ENCODE assay signal across 9 cellular contexts in the genomic region with DNA sequence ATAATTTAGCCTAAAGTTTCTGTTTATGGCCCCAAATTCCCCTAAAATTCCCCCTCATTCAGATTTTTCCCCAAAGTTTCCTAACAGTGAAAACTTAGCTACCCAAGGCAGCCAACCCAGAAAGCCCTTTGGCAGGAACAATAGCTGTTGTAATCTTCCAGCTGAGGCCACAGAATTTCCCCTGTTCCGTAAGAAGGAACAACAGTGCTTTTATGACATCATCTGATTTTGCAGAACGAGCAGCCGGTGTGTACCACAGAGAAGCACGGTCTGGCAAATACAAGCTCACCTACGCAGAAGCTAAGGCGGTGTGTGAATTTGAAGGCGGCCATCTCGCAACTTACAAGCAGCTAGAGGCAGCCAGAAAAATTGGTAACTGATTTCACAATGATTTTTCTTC. TPM values are rescaled to one million over a fixed set of nuclear protein-coding genes. Genes with fewer than 3 reads are reported as not detected.
A peak's percentile ranks its signal among the peaks of the same experiment; 100 is the strongest.
DNase-seq lines count a peak whose midpoint lies in the region; ATAC-seq and TF ChIP-seq lines count a peak whose summit lies in the region.
"Had no signal": no experiment of that assay in that cellular context is flagged by ENCODE, and none has a peak within 500 bp of the region (broad histone marks: within the 10 kb centered on the region; RNA-seq: fewer than 3 reads in every experiment).

No MANE protein-coding gene starts in this region.

- ATAC-seq in GM19452 (IDR thresholded peaks at IDR 0.05; ENCODE audit: unreplicated experiment) (peak; percentile 68), HG03469 (IDR thresholded peaks at IDR 0.05; ENCODE audit: unreplicated experiment) (peak; percentile 85)
- peak; percentile 65 to 87 for ATAC-seq in stimulated activated naive B cell treated with anti-CD40 and anti-IgM and Interleukin-4, amounts not matched to agents 10 μg/mL and 1 μg/mL and 100 μg/mL, for 72 hours (replicated peaks)

- no peak for TF ChIP-seq CTCF in fibroblast of mammary gland (conservative IDR thresholded peaks at IDR 0.05; ENCODE audit: control insufficient read depth, insufficient read depth, low read depth, low read length)
- no peak for TF ChIP-seq CTCF in osteocyte (IDR thresholded peaks at IDR 0.05)
- TF ChIP-seq CTCF in uterus (IDR thresholded peaks at IDR 0.05) = no peak

- no peak overlapping the region for H3K27ac ChIP-seq in uterus

- H3K4me3 ChIP-seq in fibroblast of mammary gland (ENCODE audit: control insufficient read depth, low read depth, low read length) (no peak overlapping the region), uterus (no peak overlapping the region)

- H3K4me1 Mint-ChIP-seq in stimulated activated naive B cell treated with anti-CD40 and anti-IgM and Interleukin-4, amounts not matched to agents 10 μg/mL and 1 μg/mL and 100 μg/mL, for 72 hours = peaks cover 6 to 7% of the 10 kb centered on the region in 2 donors
- peaks cover 4% of the 10 kb centered on the region for H3K4me1 Mint-ChIP-seq in osteocyte (ENCODE audit: unreplicated experiment)
- H3K4me1 Mint-ChIP-seq: activated naive CD4-positive, alpha-beta T cell treated with anti-CD3 and anti-CD28 coated beads, Interleukin-2, amount 50 U/mL, for 24 hours had no signal

- no peaks in the 10 kb centered on the region for H3K27me3 ChIP-seq in uterus

- DNase-seq in fibroblast of mammary gland (ENCODE audit: low read depth) = peak; percentile 80
- peak; percentile 10 for DNase-seq in stimulated activated naive B cell treated with anti-CD40 and anti-IgM and Interleukin-4, amounts not matched to agents 10 μg/mL and 1 μg/mL and 100 μg/mL, for 72 hours
- DNase-seq in NCI-H1436 treated with DMSO at 0.1 percent for 48 hours (lab: John Stamatoyannopoulos, UW) = no peak
- no peak for DNase-seq in osteocyte (ENCODE audit: extremely low spot score, unreplicated experiment)
- DNase-seq in RPMI8226 = no peak
- no peak for DNase-seq in uterus

- intact Hi-C loops in uterus (cut with DNase I; ENCODE audit: low total_unique reads) = no loop called here

- H3K4me1 ChIP-seq in uterus = no peaks in the 10 kb centered on the region

- no peaks in the 10 kb centered on the region for H3K9me3 ChIP-seq in uterus

- TF ChIP-seq POLR2A in uterus (IDR thresholded peaks at IDR 0.05) = no peak

- peak overlapping the region in 1 of 2 donors; percentile 22 for H3K4me3 Mint-ChIP-seq in stimulated activated naive B cell treated with anti-CD40 and anti-IgM and Interleukin-4, amounts not matched to agents 10 μg/mL and 1 μg/mL and 100 μg/mL, for 72 hours
- H3K4me3 Mint-ChIP-seq in osteocyte (ENCODE audit: unreplicated experiment) = no peak overlapping the region
- H3K4me3 Mint-ChIP-seq: activated naive CD4-positive, alpha-beta T cell treated with anti-CD3 and anti-CD28 coated beads, Interleukin-2, amount 50 U/mL, for 24 hours had no signal

- H3K9me3 Mint-ChIP-seq in stimulated activated naive B cell treated with anti-CD40 and anti-IgM and Interleukin-4, amounts not matched to agents 10 μg/mL and 1 μg/mL and 100 μg/mL, for 72 hours = no peaks in the 10 kb centered on the region
- no peaks in the 10 kb centered on the region for H3K9me3 Mint-ChIP-seq in osteocyte (ENCODE audit: unreplicated experiment)
- H3K9me3 Mint-ChIP-seq: activated naive CD4-positive, alpha-beta T cell treated with anti-CD3 and anti-CD28 coated beads, Interleukin-2, amount 50 U/mL, for 24 hours had no signal

- H3K36me3 Mint-ChIP-seq in stimulated activated naive B cell treated with anti-CD40 and anti-IgM and Interleukin-4, amounts not matched to agents 10 μg/mL and 1 μg/mL and 100 μg/mL, for 72 hours = no peaks in the 10 kb centered on the region
- H3K36me3 Mint-ChIP-seq in osteocyte (ENCODE audit: unreplicated experiment) = no peaks in the 10 kb centered on the region
- H3K36me3 Mint-ChIP-seq: activated naive CD4-positive, alpha-beta T cell treated with anti-CD3 and anti-CD28 coated beads, Interleukin-2, amount 50 U/mL, for 24 hours had no signal

- H3K27ac Mint-ChIP-seq in stimulated activated naive B cell treated with anti-CD40 and anti-IgM and Interleukin-4, amounts not matched to agents 10 μg/mL and 1 μg/mL and 100 μg/mL, for 72 hours = peak overlapping the region; percentile 44
- H3K27ac Mint-ChIP-seq in osteocyte (ENCODE audit: unreplicated experiment) = no peak overlapping the region
- H3K27ac Mint-ChIP-seq: activated naive CD4-positive, alpha-beta T cell treated with anti-CD3 and anti-CD28 coated beads, Interleukin-2, amount 50 U/mL, for 24 hours had no signal

- H3K36me3 ChIP-seq in uterus = no peaks in the 10 kb centered on the region

- H3K27me3 Mint-ChIP-seq in stimulated activated naive B cell treated with anti-CD40 and anti-IgM and Interleukin-4, amounts not matched to agents 10 μg/mL and 1 μg/mL and 100 μg/mL, for 72 hours = no peaks in the 10 kb centered on the region
- no peaks in the 10 kb centered on the region for H3K27me3 Mint-ChIP-seq in osteocyte (ENCODE audit: unreplicated experiment)

RNA-seq across cellular contexts. Expression of a gene that starts 6.3 kb away (rescaled TPM):
- total RNA-seq in osteocyte (not detected in 2 replicates), uterus (1 to 10 TPM in 3 of 4 donors, under 1 TPM in 1; 0.88 to 3.2 (median 1.6) TPM)

RNA-seq across cellular contexts. Expression of a gene that starts 46.0 kb away (rescaled TPM):
- total RNA-seq in osteocyte = 36.7 and 39.3 TPM in 2 replicates
- total RNA-seq in uterus = 10 to 100 TPM; 19.0 to 99.6 (median 56.3) TPM

Comparison
In these comparisons a context has a peak if more than half of its experiments do, and no peak if none do; other contexts are left out.
1. DNase-seq: peak in fibroblast of mammary gland (single experiment) and stimulated activated naive B cell treated with anti-CD40 and anti-IgM and Interleukin-4, amounts not matched to agents 10 μg/mL and 1 μg/mL and 100 μg/mL, for 72 hours (single experiment); none in NCI-H1436 treated with DMSO at 0.1 percent for 48 hours (single experiment), osteocyte (single experiment), RPMI8226 (single experiment) and uterus (0 of 2).
2. Peak in every context shown above with its lines, with median percentiles within 50 percentile points of each other: ATAC-seq.